Comparison of ENCODE assay signal across 1 cellular context in the genomic region with DNA sequence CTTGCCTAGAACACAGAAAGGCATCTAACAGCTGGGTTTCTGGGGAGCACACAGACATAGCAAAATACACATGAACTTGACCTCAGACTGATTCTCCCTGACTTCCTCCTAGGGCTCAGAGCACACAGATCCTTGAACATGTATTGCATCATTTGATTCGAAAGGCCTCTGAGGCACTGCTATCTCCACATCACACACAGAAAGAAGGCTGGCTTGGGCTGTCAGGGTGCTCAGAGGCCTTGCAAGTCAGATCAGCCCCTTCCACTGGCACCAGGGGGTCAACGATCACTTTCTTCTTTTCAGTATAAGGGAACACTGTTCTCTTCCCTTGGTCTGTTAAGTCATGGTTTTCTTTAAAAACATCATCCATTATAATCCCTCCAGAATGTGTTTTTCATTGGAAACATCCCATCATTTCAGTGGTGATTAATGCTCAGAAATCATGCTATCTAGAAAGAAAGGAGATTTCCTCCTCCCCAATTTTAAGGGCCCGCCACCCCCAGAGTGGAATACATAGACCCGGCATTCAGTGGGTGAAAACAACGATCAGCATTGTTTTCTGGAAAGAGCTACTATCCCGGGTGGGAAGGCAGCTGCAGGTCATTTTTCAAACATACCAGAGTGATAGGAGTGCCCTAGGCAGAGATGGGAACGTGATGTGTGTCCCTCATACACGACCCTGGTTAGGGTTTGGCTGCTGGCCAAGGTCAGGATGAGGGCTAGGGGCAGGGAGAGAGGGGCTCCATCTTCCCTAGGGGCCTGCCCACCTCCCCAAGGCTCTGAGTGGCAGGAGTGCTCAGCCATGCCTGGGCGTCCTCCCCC.
TF ChIP-seq lines count a peak whose summit lies in the region.

No MANE protein-coding gene starts in this region.

TF ChIP-seq in K562, 482 proteins besides CTCF, POLR2A, EP300 and RAD21 (continued from another document):
- TF ChIP-seq ARID1B (IDR thresholded peaks at IDR 0.05) (peak; percentile 45; the same call in 1 of the 2 replicates), NRF1 (conservative IDR thresholded peaks at IDR 0.05 in 1 of 2, IDR thresholded peaks at IDR 0.05 in 1 of 2) (peak in 1 of 2 experiments; percentile 17; a peak in 1 of 4 replicates), CBFA2T2 (conservative IDR thresholded peaks at IDR 0.05) (no peak), ESRRA (IDR thresholded peaks at IDR 0.05; ENCODE audit: borderline replicate concordance, low read depth) (peak; percentile 41; the same call in 1 of the 2 replicates), PHF8 (IDR thresholded peaks at IDR 0.05; ENCODE audit: borderline replicate concordance, low read length) (no peak), CCNT2 (IDR thresholded peaks at IDR 0.05; ENCODE audit: borderline replicate concordance, extremely low read depth, insufficient read length, low read depth, low read length) (no peak), ZNF584 (CRISPR knock-in tag; IDR thresholded peaks at IDR 0.05; ENCODE audit: low read depth) (peak; percentile 64; the same call in 1 of the 2 replicates), RNF2 (IDR thresholded peaks at IDR 0.05) (peak; percentile 27; the same call in 1 of the 2 replicates), ZC3H8 (IDR thresholded peaks at IDR 0.05) (no peak), CTBP1 (IDR thresholded peaks at IDR 0.05; ENCODE audit: borderline replicate concordance) (peak; percentile 32), NR2C1 (IDR thresholded peaks at IDR 0.05) (peak; percentile 35; the same call in 1 of the 2 replicates), NR2C1 (tag; IDR thresholded peaks at IDR 0.05) (peak; percentile 69), ZSCAN32 (CRISPR knock-in tag; IDR thresholded peaks at IDR 0.05) (peak; percentile 96), ETV1 (tag; conservative IDR thresholded peaks at IDR 0.05; ENCODE audit: low read depth) (peak; percentile 62; the same call in 1 of the 2 replicates), NR2C2 (CRISPR knock-in tag; IDR thresholded peaks at IDR 0.05) (no peak), NR2C2 (tag; IDR thresholded peaks at IDR 0.05) (peak; percentile 85), SMAD4 (CRISPR knock-in tag; conservative IDR thresholded peaks at IDR 0.05) (0 out of 2 replicates have a peak, but pooled peaks have one; percentile 69), NCOA2 (IDR thresholded peaks at IDR 0.05; ENCODE audit: partially characterized antibody in 2 of 2) (no peak), ZNF224 (CRISPR knock-in tag; IDR thresholded peaks at IDR 0.05) (no peak), SOX6 (IDR thresholded peaks at IDR 0.05) (peak; percentile 19; the same call in 1 of the 2 replicates), ZNF197 (CRISPR knock-in tag; IDR thresholded peaks at IDR 0.05; ENCODE audit: low read depth) (0 out of 2 replicates have a peak, but pooled peaks have one; percentile 17), ZNF589 (CRISPR knock-in tag; IDR thresholded peaks at IDR 0.05; ENCODE audit: low read depth) (peak; percentile 61; the same call in 1 of the 2 replicates), CBX1 (IDR thresholded peaks at IDR 0.05; ENCODE audit: low read depth) (0 out of 2 replicates have a peak, but pooled peaks have one; percentile 56), CXXC5 (CRISPR knock-in tag; IDR thresholded peaks at IDR 0.05) (peak; percentile 30; the same call in 1 of the 2 replicates), RCOR1 (IDR thresholded peaks at IDR 0.05; ENCODE audit: borderline replicate concordance in 1 of 2, low read depth in 2 of 2, low read length in 2 of 2) (peak in 1 of 2 experiments; percentile 41; a peak in 1 of 4 replicates), ZNF668 (CRISPR knock-in tag; IDR thresholded peaks at IDR 0.05) (no peak), ZNF766 (CRISPR knock-in tag; conservative IDR thresholded peaks at IDR 0.05) (peak; percentile 84), JUND (IDR thresholded peaks at IDR 0.05; ENCODE audit: borderline replicate concordance, low read depth, low read length) (peak; percentile 85), JUND (tag; IDR thresholded peaks at IDR 0.05; ENCODE audit: borderline replicate concordance, low read depth, low read length) (peak; percentile 72; the same call in 1 of the 3 replicates), ZNF274 (IDR thresholded peaks at IDR 0.05; ENCODE audit: borderline replicate concordance, low read depth, low read length) (no peak), ZNF175 (CRISPR knock-in tag; IDR thresholded peaks at IDR 0.05; ENCODE audit: low read depth) (peak; percentile 96), CEBPG (CRISPR knock-in tag; IDR thresholded peaks at IDR 0.05) (peak; percentile 91), CEBPG (tag; conservative IDR thresholded peaks at IDR 0.05 in 1 of 2, IDR thresholded peaks at IDR 0.05 in 1 of 2) (peak; percentile 96 to 98), ZNF57 (CRISPR knock-in tag; IDR thresholded peaks at IDR 0.05) (no peak), POLR2H (tag; IDR thresholded peaks at IDR 0.05; ENCODE audit: low read depth) (peak; percentile 61; the same call in 1 of the 2 replicates), L3MBTL2 (IDR thresholded peaks at IDR 0.05) (peak; percentile 47; the same call in 1 of the 2 replicates), SMARCA4 (IDR thresholded peaks at IDR 0.05) (peak; percentile 34; the same call in 1 of the 2 replicates), XRCC3 (IDR thresholded peaks at IDR 0.05) (no peak), ZNF239 (CRISPR knock-in tag; IDR thresholded peaks at IDR 0.05) (0 out of 2 replicates have a peak, but pooled peaks have one; percentile 56), ATF7 (IDR thresholded peaks at IDR 0.05) (peak; percentile 89), TCF3 (CRISPR knock-in tag; IDR thresholded peaks at IDR 0.05) (no peak), TSC22D4 (tag; IDR thresholded peaks at IDR 0.05) (no peak), SPI1 (IDR thresholded peaks at IDR 0.05; ENCODE audit: borderline replicate concordance, low read depth, low read length) (peak; percentile 45; the same call in 1 of the 2 replicates), MEIS2 (IDR thresholded peaks at IDR 0.05; ENCODE audit: partially characterized antibody) (peak; percentile 50)
- TF ChIP-seq, protein P1, sequence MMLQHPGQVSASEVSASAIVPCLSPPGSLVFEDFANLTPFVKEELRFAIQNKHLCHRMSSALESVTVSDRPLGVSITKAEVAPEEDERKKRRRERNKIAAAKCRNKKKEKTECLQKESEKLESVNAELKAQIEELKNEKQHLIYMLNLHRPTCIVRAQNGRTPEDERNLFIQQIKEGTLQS (IDR thresholded peaks at IDR 0.05): peak; percentile 95
- TF ChIP-seq, protein P1 (CRISPR knock-in tag; conservative IDR thresholded peaks at IDR 0.05): no peak
- TF ChIP-seq, protein P2, sequence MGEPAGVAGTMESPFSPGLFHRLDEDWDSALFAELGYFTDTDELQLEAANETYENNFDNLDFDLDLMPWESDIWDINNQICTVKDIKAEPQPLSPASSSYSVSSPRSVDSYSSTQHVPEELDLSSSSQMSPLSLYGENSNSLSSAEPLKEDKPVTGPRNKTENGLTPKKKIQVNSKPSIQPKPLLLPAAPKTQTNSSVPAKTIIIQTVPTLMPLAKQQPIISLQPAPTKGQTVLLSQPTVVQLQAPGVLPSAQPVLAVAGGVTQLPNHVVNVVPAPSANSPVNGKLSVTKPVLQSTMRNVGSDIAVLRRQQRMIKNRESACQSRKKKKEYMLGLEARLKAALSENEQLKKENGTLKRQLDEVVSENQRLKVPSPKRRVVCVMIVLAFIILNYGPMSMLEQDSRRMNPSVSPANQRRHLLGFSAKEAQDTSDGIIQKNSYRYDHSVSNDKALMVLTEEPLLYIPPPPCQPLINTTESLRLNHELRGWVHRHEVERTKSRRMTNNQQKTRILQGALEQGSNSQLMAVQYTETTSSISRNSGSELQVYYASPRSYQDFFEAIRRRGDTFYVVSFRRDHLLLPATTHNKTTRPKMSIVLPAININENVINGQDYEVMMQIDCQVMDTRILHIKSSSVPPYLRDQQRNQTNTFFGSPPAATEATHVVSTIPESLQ (CRISPR knock-in tag; IDR thresholded peaks at IDR 0.05): no peak
- TF ChIP-seq, protein P3, sequence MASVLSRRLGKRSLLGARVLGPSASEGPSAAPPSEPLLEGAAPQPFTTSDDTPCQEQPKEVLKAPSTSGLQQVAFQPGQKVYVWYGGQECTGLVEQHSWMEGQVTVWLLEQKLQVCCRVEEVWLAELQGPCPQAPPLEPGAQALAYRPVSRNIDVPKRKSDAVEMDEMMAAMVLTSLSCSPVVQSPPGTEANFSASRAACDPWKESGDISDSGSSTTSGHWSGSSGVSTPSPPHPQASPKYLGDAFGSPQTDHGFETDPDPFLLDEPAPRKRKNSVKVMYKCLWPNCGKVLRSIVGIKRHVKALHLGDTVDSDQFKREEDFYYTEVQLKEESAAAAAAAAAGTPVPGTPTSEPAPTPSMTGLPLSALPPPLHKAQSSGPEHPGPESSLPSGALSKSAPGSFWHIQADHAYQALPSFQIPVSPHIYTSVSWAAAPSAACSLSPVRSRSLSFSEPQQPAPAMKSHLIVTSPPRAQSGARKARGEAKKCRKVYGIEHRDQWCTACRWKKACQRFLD (CRISPR knock-in tag; IDR thresholded peaks at IDR 0.05): peak; percentile 57; the same call in 1 of the 2 replicates
- TF ChIP-seq, protein P4, sequence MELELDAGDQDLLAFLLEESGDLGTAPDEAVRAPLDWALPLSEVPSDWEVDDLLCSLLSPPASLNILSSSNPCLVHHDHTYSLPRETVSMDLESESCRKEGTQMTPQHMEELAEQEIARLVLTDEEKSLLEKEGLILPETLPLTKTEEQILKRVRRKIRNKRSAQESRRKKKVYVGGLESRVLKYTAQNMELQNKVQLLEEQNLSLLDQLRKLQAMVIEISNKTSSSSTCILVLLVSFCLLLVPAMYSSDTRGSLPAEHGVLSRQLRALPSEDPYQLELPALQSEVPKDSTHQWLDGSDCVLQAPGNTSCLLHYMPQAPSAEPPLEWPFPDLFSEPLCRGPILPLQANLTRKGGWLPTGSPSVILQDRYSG (tag; conservative IDR thresholded peaks at IDR 0.05; ENCODE audit: low read depth): 0 out of 2 replicates have a peak, but pooled peaks have one; percentile 31
- TF ChIP-seq, protein P5, sequence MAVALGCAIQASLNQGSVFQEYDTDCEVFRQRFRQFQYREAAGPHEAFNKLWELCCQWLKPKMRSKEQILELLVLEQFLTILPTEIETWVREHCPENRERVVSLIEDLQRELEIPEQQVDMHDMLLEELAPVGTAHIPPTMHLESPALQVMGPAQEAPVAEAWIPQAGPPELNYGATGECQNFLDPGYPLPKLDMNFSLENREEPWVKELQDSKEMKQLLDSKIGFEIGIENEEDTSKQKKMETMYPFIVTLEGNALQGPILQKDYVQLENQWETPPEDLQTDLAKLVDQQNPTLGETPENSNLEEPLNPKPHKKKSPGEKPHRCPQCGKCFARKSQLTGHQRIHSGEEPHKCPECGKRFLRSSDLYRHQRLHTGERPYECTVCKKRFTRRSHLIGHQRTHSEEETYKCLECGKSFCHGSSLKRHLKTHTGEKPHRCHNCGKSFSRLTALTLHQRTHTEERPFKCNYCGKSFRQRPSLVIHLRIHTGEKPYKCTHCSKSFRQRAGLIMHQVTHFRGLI (CRISPR knock-in tag; IDR thresholded peaks at IDR 0.05): peak; percentile 5; the same call in 1 of the 2 replicates
- TF ChIP-seq, protein P6, sequence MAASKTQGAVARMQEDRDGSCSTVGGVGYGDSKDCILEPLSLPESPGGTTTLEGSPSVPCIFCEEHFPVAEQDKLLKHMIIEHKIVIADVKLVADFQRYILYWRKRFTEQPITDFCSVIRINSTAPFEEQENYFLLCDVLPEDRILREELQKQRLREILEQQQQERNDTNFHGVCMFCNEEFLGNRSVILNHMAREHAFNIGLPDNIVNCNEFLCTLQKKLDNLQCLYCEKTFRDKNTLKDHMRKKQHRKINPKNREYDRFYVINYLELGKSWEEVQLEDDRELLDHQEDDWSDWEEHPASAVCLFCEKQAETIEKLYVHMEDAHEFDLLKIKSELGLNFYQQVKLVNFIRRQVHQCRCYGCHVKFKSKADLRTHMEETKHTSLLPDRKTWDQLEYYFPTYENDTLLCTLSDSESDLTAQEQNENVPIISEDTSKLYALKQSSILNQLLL (CRISPR knock-in tag; IDR thresholded peaks at IDR 0.05; ENCODE audit: borderline replicate concordance): no peak
- TF ChIP-seq, protein P7, sequence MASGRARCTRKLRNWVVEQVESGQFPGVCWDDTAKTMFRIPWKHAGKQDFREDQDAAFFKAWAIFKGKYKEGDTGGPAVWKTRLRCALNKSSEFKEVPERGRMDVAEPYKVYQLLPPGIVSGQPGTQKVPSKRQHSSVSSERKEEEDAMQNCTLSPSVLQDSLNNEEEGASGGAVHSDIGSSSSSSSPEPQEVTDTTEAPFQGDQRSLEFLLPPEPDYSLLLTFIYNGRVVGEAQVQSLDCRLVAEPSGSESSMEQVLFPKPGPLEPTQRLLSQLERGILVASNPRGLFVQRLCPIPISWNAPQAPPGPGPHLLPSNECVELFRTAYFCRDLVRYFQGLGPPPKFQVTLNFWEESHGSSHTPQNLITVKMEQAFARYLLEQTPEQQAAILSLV (tag; IDR thresholded peaks at IDR 0.05): peak; percentile 76
